Comparison of ENCODE assay signal across 8 cellular contexts in the genomic region with DNA sequence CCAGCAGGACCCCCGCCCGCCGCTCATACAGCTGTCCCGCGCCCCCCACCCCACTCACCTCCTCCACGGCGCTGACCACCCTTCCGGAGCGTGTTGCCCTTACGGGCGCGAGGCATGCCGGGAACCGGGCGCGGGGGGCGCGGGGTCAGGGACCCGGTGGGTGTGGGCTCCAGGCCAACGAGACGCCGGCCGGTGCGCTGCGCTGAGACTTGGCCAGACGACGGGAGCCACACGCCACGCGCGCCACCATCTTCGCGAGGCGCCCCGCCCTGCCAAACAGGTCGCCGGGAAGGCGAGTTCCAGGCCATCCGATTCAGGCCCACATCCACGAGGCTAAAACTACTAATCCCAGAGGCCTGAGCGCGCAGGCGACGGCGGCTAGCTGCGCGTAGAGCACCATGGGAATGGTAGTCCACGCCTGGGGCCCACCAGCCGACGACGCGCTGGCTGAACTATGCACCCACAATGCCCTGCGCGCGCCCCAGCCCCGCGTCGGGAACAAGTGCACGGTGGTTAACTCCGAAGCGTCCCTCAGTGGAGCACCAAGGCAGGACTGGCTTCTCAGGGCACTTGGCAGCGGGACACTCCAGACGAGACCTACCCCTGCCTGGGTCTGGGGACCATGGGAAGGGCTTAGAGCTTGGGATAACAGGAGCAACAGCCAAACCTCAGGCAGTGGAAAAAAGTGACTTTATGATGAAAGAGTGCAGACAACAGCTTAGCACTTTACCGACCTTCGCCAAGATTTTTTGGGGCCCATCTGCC. TPM values are rescaled to one million over a fixed set of nuclear protein-coding genes. Genes with fewer than 3 reads are reported as not detected.
DNase-seq lines count a peak whose midpoint lies in the region; ATAC-seq and TF ChIP-seq lines count a peak whose summit lies in the region.

Gene IFRD2, minus strand, starts transcription at position 271 of the 765 bp plus-strand sequence. Its CDS starts 155 bp downstream, at position 116.

- H3K36me3 ChIP-seq in heart right ventricle (peaks cover 0 to 38% (median 26%) of the 10 kb centered on the region in 9 donors), upper lobe of right lung (peaks cover 31% of the 10 kb centered on the region)

- in situ Hi-C loops in GM13976 (cut with MboI; ENCODE audit: low sequenced_read_pairs, unreplicated experiment) = no loop called here

- ATAC-seq in HG02870 (IDR thresholded peaks at IDR 0.05; ENCODE audit: unreplicated experiment) = peak; percentile 95
- ATAC-seq in heart right ventricle = peak; percentile 90 to 97 (median 96)
- peak; percentile 96 for ATAC-seq in upper lobe of right lung

- intact Hi-C loops in T-helper 1 cell treated with Interleukin-12 subunit alpha and Interleukin-12 subunit beta and Interleukin-4 antibody, amounts not matched to agents 30 ng/mL and 1 ng/mL, for 36 hours (cut with micrococcal nuclease) = loop anchor here (1.0 to 10.0 kb wide), 12 partner anchors 8 to 1268 kb away; partner anchors contain the start of genes DAG1, IMPDH2, NDUFAF3 and TMEM115
- intact Hi-C loops in heart right ventricle (cut with DNase I) (no loop called here), posterior vena cava (cut with DNase I) (no loop called here), upper lobe of right lung (cut with DNase I) (no loop called here)

- TF ChIP-seq CTCF in GM13976 (IDR thresholded peaks at IDR 0.05; ENCODE audit: borderline replicate concordance, control extremely low read depth, extremely low read depth, insufficient read depth, missing control alignments) = no peak
- TF ChIP-seq CTCF in heart right ventricle (IDR thresholded peaks at IDR 0.05) = peak in 1 of 9 donors; percentile 9
- TF ChIP-seq CTCF in upper lobe of right lung (IDR thresholded peaks at IDR 0.05) = no peak

- peak; percentile 97 for DNase-seq in GM13976 (ENCODE audit: low spot score)
- DNase-seq in NCI-H146 treated with DMSO at 0.1 percent for 48 hours (lab: John Stamatoyannopoulos, UW; ENCODE audit: unreplicated experiment) = peak; percentile 83
- peak; percentile 96 for DNase-seq in amniotic epithelial cell (ENCODE audit: low read depth)
- peak; percentile 97 for DNase-seq in heart right ventricle
- DNase-seq in posterior vena cava (ENCODE audit: low spot score) = peak; percentile 100
- peak; percentile 99 for DNase-seq in upper lobe of right lung

- WGBS in heart right ventricle, 2 donors = 1 to 2% methylated on average over 58 to 65 of the region's 65 CpGs

- no peaks in the 10 kb centered on the region for H3K27me3 ChIP-seq in heart right ventricle
- no peaks in the 10 kb centered on the region for H3K27me3 ChIP-seq in upper lobe of right lung

- H3K4me1 ChIP-seq in heart right ventricle (peaks cover 17 to 42% (median 30%) of the 10 kb centered on the region in 9 donors), upper lobe of right lung (peaks cover 16% of the 10 kb centered on the region)

- peak within 1 kb of the TSS; percentile 20 to 95 (median 92) for H3K27ac ChIP-seq in heart right ventricle
- peak within 1 kb of the TSS; percentile 89 for H3K27ac ChIP-seq in upper lobe of right lung

- H3K9me3 ChIP-seq in heart right ventricle (no peaks in the 10 kb centered on the region), upper lobe of right lung (no peaks in the 10 kb centered on the region)

- H3K4me3 ChIP-seq in heart right ventricle (peak within 1 kb of the TSS; percentile 84 to 100 (median 94)), upper lobe of right lung (peak within 1 kb of the TSS; percentile 97)

RNA-seq across cellular contexts. Expression of gene IFRD2, which starts in this region (rescaled TPM):
- 84.6 and 91.1 TPM in 2 replicates for total RNA-seq in T-helper 1 cell treated with Interleukin-12 subunit alpha and Interleukin-12 subunit beta and Interleukin-4 antibody, amounts not matched to agents 30 ng/mL and 1 ng/mL, for 36 hours
- total RNA-seq in heart right ventricle (10 to 100 TPM; 45.3 to 96.2 (median 54.1) TPM), posterior vena cava (10 to 100 TPM; 47.3 to 53.3 TPM), upper lobe of right lung (77.0 TPM)
- polyA plus RNA-seq in heart right ventricle = 100 to 1,000 TPM in 1 of 2 donors, 10 to 100 TPM in 1; 88.1 to 123 TPM

Comparison
In these comparisons a context has a peak if more than half of its experiments do, and no peak if none do; other contexts are left out.
1. Peak in every context shown above with its lines: DNase-seq, ATAC-seq, H3K4me3 ChIP-seq and H3K27ac ChIP-seq.